Comparison of ENCODE assay signal across 9 cellular contexts in genomic region chr11:63592975-63593395, GRCh38. TPM values are rescaled to one million over a fixed set of nuclear protein-coding genes. Genes with fewer than 3 reads are reported as not detected.
A peak's percentile ranks its signal among the peaks of the same experiment; 100 is the strongest.
DNase-seq lines count a peak whose midpoint lies in the region; ATAC-seq, FAIRE-seq and TF ChIP-seq lines count a peak whose summit lies in the region.
"Had no signal": no experiment of that assay in that cellular context is flagged by ENCODE, and none has a peak within 500 bp of the region (broad histone marks: within the 10 kb centered on the region; RNA-seq: fewer than 3 reads in every experiment).

No MANE protein-coding gene starts in this region.

- no peak overlapping the region for H3K4me2 ChIP-seq in osteoblast (ENCODE audit: insufficient read depth, low read length)

- no peaks in the 10 kb centered on the region for H3K27me3 ChIP-seq in osteoblast (ENCODE audit: insufficient read depth, low read length)

- ATAC-seq in GM21528 (IDR thresholded peaks at IDR 0.05; ENCODE audit: low FRiP score, unreplicated experiment), result no peak
- no peak for ATAC-seq in GM21515 (IDR thresholded peaks at IDR 0.05; ENCODE audit: unreplicated experiment)

- peaks cover 4% of the 10 kb centered on the region for H3K4me1 ChIP-seq in osteoblast (ENCODE audit: insufficient read depth, low read length)

- H4K20me1 ChIP-seq in osteoblast (ENCODE audit: insufficient read depth, low read length), result no peaks in the 10 kb centered on the region

- H2AFZ ChIP-seq in osteoblast (ENCODE audit: low read length), result no peak overlapping the region

- TF ChIP-seq CTCF in choroid plexus epithelial cell (conservative IDR thresholded peaks at IDR 0.05; ENCODE audit: low read depth, low read length) (peak; percentile 94), osteoblast (IDR thresholded peaks at IDR 0.05; ENCODE audit: extremely low read depth, low read depth, low read length) (peak; percentile 97)

- no peak for FAIRE-seq in GM19239 (lab: Jason Lieb, UNC)

- no peak overlapping the region for H3K4me3 ChIP-seq in choroid plexus epithelial cell (ENCODE audit: low read depth, low read length)
- no peak overlapping the region for H3K4me3 ChIP-seq in osteoblast (ENCODE audit: insufficient read depth, low read length)
- H3K4me3 ChIP-seq: skin epidermis had no signal

- DNase-seq in NCI-H82 (lab: John Stamatoyannopoulos, UW) (peak; percentile 21), NCI-H82 treated with DMSO at 0.1 percent for 48 hours (lab: John Stamatoyannopoulos, UW; ENCODE audit: unreplicated experiment) (no peak), NCI-H146 (lab: John Stamatoyannopoulos, UW) (peak; percentile 33), choroid plexus epithelial cell (ENCODE audit: low read depth) (peak; percentile 77), osteoblast (ENCODE audit: insufficient read length, low spot score, missing footprints) (peak; percentile 89), GM19239 (ENCODE audit: insufficient read length, low spot score) (no peak)

- no peak overlapping the region for H3K27ac ChIP-seq in osteoblast (ENCODE audit: low read depth, low read length)
- H3K27ac ChIP-seq: skin epidermis had no signal

- H3K9me3 ChIP-seq in osteoblast (ENCODE audit: low read depth, low read length), result no peaks in the 10 kb centered on the region

- peaks cover 10% of the 10 kb centered on the region for H3K36me3 ChIP-seq in osteoblast (ENCODE audit: insufficient read depth, low read length)

- H3K79me2 ChIP-seq in osteoblast (ENCODE audit: insufficient read depth, low read length), result no peaks in the 10 kb centered on the region

RNA-seq across cellular contexts. Expression of gene PLAAT3, which starts 21.2 kb away (rescaled TPM):
- total RNA-seq in osteoblast, result 25.6 and 34.4 TPM in 2 replicates

RNA-seq across cellular contexts. Expression of gene PLAAT2, which starts 29.8 kb away (rescaled TPM):
- not detected in 2 replicates for total RNA-seq in osteoblast

RNA-seq across cellular contexts. Expression of gene PLAAT4, which starts 56.4 kb away (rescaled TPM):
- total RNA-seq in osteoblast, result 18.9 and 26.1 TPM in 2 replicates

Comparison
In these comparisons a context has a peak if more than half of its experiments do, and no peak if none do; other contexts are left out.
1. DNase-seq: peak in NCI-H82 (single experiment), NCI-H146 (single experiment), choroid plexus epithelial cell (single experiment) and osteoblast (single experiment); none in NCI-H82 treated with DMSO at 0.1 percent for 48 hours (single experiment) and GM19239 (single experiment).